In genomic region chr16:30096105-30096861, GRCh38 we compare ENCODE assay signal across 8 cellular contexts. TPM values are rescaled to one million over a fixed set of nuclear protein-coding genes. Genes with fewer than 3 reads are reported as not detected.
DNase-seq lines count a peak whose midpoint lies in the region; ATAC-seq, FAIRE-seq and TF ChIP-seq lines count a peak whose summit lies in the region.

TSS of gene YPEL3 (minus strand) at chr16:30096213. CDS start at chr16:30095482, 731 bp downstream.

- TF ChIP-seq CTCF in right lobe of liver (IDR thresholded peaks at IDR 0.05), result no peak

- H3K4me3 ChIP-seq in duodenal mucosa (ENCODE audit: low read depth in 1 of 2, low read length in 2 of 2) (peak within 1 kb of the TSS; percentile 90 to 98), right lobe of liver (peak within 1 kb of the TSS; percentile 55 to 63 (median 62))

- H3K4me1 ChIP-seq in duodenal mucosa (ENCODE audit: control insufficient read depth in 1 of 2, insufficient read depth in 2 of 2, low read length in 2 of 2) (peaks cover 25 to 37% of the 10 kb centered on the region in 2 donors), right lobe of liver (peaks cover 0 to 25% (median 1%) of the 10 kb centered on the region in 4 donors)

- DNase-seq in GM12892 (ENCODE audit: insufficient read length), result peak; percentile 98
- peak; percentile 63 for DNase-seq in NCI-H526 treated with DMSO at 0.1 percent for 48 hours (lab: John Stamatoyannopoulos, UW)
- peak; percentile 54 to 79 for DNase-seq in activated CD8-positive, alpha-beta memory T cell treated with anti-CD3 and anti-CD28 coated beads for 1 hour (ENCODE audit: extremely low read depth in 1 of 2, low read depth in 1 of 2)
- peak; percentile 96 to 97 (median 97) for DNase-seq in right lobe of liver
- peak; percentile 88 for DNase-seq in stimulated activated CD4-positive, alpha-beta T cell treated with anti-CD3 and anti-CD28 coated beads, Interleukin-4, amount 100 ng/mL, for 1 hour

- H3K9ac ChIP-seq in duodenal mucosa (ENCODE audit: low read depth in 1 of 2, low read length in 2 of 2), result peak within 1 kb of the TSS; percentile 76 to 95

- intact Hi-C loops in right lobe of liver (cut with DNase I), result no loop called here

- H3K36me3 ChIP-seq in duodenal mucosa (ENCODE audit: control insufficient read depth in 1 of 2, insufficient read depth in 2 of 2, low read length in 2 of 2), result peaks cover 12 to 13% of the 10 kb centered on the region in 2 donors
- peaks cover 0 to 11% (median 0%) of the 10 kb centered on the region in 4 donors for H3K36me3 ChIP-seq in right lobe of liver

- H3K27me3 ChIP-seq in duodenal mucosa (ENCODE audit: control insufficient read depth in 1 of 2, insufficient read depth in 2 of 2, low read length in 2 of 2) (no peaks in the 10 kb centered on the region), right lobe of liver (no peaks in the 10 kb centered on the region)

- TF ChIP-seq POLR2A in GM12892 (IDR thresholded peaks at IDR 0.05; ENCODE audit: low read depth, low read length), result peak; percentile 69; the same call in 1 of the 2 replicates
- peak; percentile 57 for TF ChIP-seq POLR2A in right lobe of liver (IDR thresholded peaks at IDR 0.05)

- peak within 1 kb of the TSS; percentile 84 for H3K27ac ChIP-seq in duodenal mucosa (ENCODE audit: low read depth, low read length)
- H3K27ac ChIP-seq in right lobe of liver, result peak within 1 kb of the TSS; percentile 88 to 92 (median 92)

- WGBS in right lobe of liver (ENCODE audit: insufficient coverage, low coverage, low lambda C conversion rate, missing lambda C conversion rate), result 83% methylated on average over 1 of the region's 77 CpGs

- H3K9me3 ChIP-seq in duodenal mucosa (ENCODE audit: control insufficient read depth in 1 of 2, low read length in 2 of 2) (peaks cover 11 to 22% of the 10 kb centered on the region in 2 donors), right lobe of liver (no peaks in the 10 kb centered on the region)

- ATAC-seq in HG03045 (IDR thresholded peaks at IDR 0.05; ENCODE audit: unreplicated experiment) (peak; percentile 55), right lobe of liver (peak; percentile 69 to 83 (median 80)), HG03457 (IDR thresholded peaks at IDR 0.05; ENCODE audit: unreplicated experiment) (no peak)

- FAIRE-seq in GM12892 (lab: Jason Lieb, UNC), result peak; percentile 84

RNA-seq across cellular contexts. Expression of gene YPEL3, which starts in this region (rescaled TPM):
- 17.9 TPM for polyA plus RNA-seq in GM12892 (2012; ENCODE audit: missing spikeins)
- total RNA-seq in right lobe of liver, result 10 to 100 TPM; 13.5 to 46.5 (median 21.9) TPM
